Comparison of ENCODE assay signal across 13 cellular contexts in genomic region chr4:6692379-6692778, GRCh38. TPM values are rescaled to one million over a fixed set of nuclear protein-coding genes. Genes with fewer than 3 reads are reported as not detected.
DNase-seq lines count a peak whose midpoint lies in the region.
"Had no signal": no experiment of that assay in that cellular context is flagged by ENCODE, and none has a peak within 500 bp of the region (broad histone marks: within the 10 kb centered on the region; RNA-seq: fewer than 3 reads in every experiment).

No MANE protein-coding gene starts in this region.

- POLR2A ChIA-PET in CD4-positive, alpha-beta memory T cell (lab: Charles Lee; ENCODE audit: partially characterized antibody), result interaction anchor here (8.5 to 34.5 kb wide), 3 partner anchors 15 to 51 kb away, joined by 113 to 1401 read pairs (median 663); partner anchors contain the start of genes BLOC1S4, MRFAP1 and MRFAP1L1

- H3K27ac Mint-ChIP-seq in CD4-positive, alpha-beta memory T cell, result peak overlapping the region; percentile 89 to 97 (median 93)
- H3K27ac Mint-ChIP-seq: activated B cell treated with CpG ODN at 0.5 μM for 24 hours had no signal

- H3K36me3 ChIP-seq in CD4-positive, alpha-beta memory T cell (ENCODE audit: insufficient read depth, low read length), result no peaks in the 10 kb centered on the region
- no peaks in the 10 kb centered on the region for H3K36me3 ChIP-seq in KOPT-K1 (ENCODE audit: insufficient read depth, low read length)
- H3K36me3 ChIP-seq in effector memory CD4-positive, alpha-beta T cell (ENCODE audit: control insufficient read depth, insufficient read depth, low read length), result no peaks in the 10 kb centered on the region
- H3K36me3 ChIP-seq in trophoblast cell (ENCODE audit: control insufficient read depth in 1 of 2, insufficient read depth in 2 of 2, low read length in 2 of 2), result no peaks in the 10 kb centered on the region
- H3K36me3 ChIP-seq: HAP-1, MG63, sigmoid colon had no signal

- WGBS in trophoblast cell (ENCODE audit: extremely low coverage, insufficient coverage, insufficient read length), result no CpG with 5 or more reads among the region's 8 CpGs

- peak overlapping the region; percentile 7 for H4K12ac ChIP-seq in trophoblast cell (ENCODE audit: low read depth, low read length)

- H3K18ac ChIP-seq in trophoblast cell (ENCODE audit: low read length), result peak overlapping the region; percentile 41

- H3K79me2 ChIP-seq in trophoblast cell (ENCODE audit: control insufficient read depth, insufficient read depth, low read length, poor library complexity), result peaks cover 13% of the 10 kb centered on the region

- H3K9me3 Mint-ChIP-seq in CD4-positive, alpha-beta memory T cell, result no peaks in the 10 kb centered on the region
- H3K9me3 Mint-ChIP-seq: activated B cell treated with CpG ODN at 0.5 μM for 24 hours had no signal

- peaks cover 97% of the 10 kb centered on the region for H3K4me1 ChIP-seq in CD4-positive, alpha-beta memory T cell (ENCODE audit: insufficient read depth, low read length)
- peaks cover 91% of the 10 kb centered on the region for H3K4me1 ChIP-seq in effector memory CD4-positive, alpha-beta T cell (ENCODE audit: control insufficient read depth, insufficient read depth, low read length, poor library complexity, severe bottlenecking)
- H3K4me1 ChIP-seq in trophoblast cell (ENCODE audit: control insufficient read depth in 1 of 2, insufficient read depth in 2 of 2, low read length in 2 of 2), result peaks cover 48 to 66% of the 10 kb centered on the region in 2 experiments
- H3K4me1 ChIP-seq: HAP-1 had no signal

- peak overlapping the region; percentile 83 for H4K8ac ChIP-seq in trophoblast cell (ENCODE audit: low read depth, low read length)

- intact Hi-C loops in CD4-positive, alpha-beta memory T cell (cut with micrococcal nuclease), result no loop called here

- H3K36me3 Mint-ChIP-seq in CD4-positive, alpha-beta memory T cell, result peaks cover 3 to 14% of the 10 kb centered on the region in 2 donors

- peak overlapping the region; percentile 33 for H3K27ac ChIP-seq in CD4-positive, alpha-beta memory T cell (ENCODE audit: low read depth, low read length)
- H3K27ac ChIP-seq in KOPT-K1 (ENCODE audit: low read depth, low read length, poor library complexity, severe bottlenecking) (peak overlapping the region; percentile 88), trophoblast cell (ENCODE audit: low read depth, low read length) (peak overlapping the region; percentile 86)
- peak overlapping the region; percentile 33 for H3K27ac ChIP-seq in effector memory CD4-positive, alpha-beta T cell (ENCODE audit: insufficient read depth, low read length, poor library complexity, severe bottlenecking)
- H3K27ac ChIP-seq: sigmoid colon had no signal

- H2BK5ac ChIP-seq in trophoblast cell (ENCODE audit: low read depth, low read length, poor library complexity), result peak overlapping the region; percentile 88

- peak overlapping the region; percentile 32 for H2AK5ac ChIP-seq in trophoblast cell (ENCODE audit: low read length)

- H3K23ac ChIP-seq in trophoblast cell (ENCODE audit: low read length), result no peak overlapping the region

- peak overlapping the region; percentile 74 for H2BK12ac ChIP-seq in trophoblast cell (ENCODE audit: low read length)

- H3K79me1 ChIP-seq in trophoblast cell (ENCODE audit: low read length), result peaks cover 55% of the 10 kb centered on the region

- no peaks in the 10 kb centered on the region for H3K27me3 Mint-ChIP-seq in CD4-positive, alpha-beta memory T cell

- peak overlapping the region; percentile 14 for H3K4ac ChIP-seq in trophoblast cell (ENCODE audit: low read depth, low read length)

- H3K27me3 ChIP-seq in CD4-positive, alpha-beta memory T cell (ENCODE audit: insufficient read depth, low read length), result no peaks in the 10 kb centered on the region
- no peaks in the 10 kb centered on the region for H3K27me3 ChIP-seq in effector memory CD4-positive, alpha-beta T cell (replicated peaks; ENCODE audit: control insufficient read depth, insufficient read depth, low read length, poor library complexity, severe bottlenecking)
- H3K27me3 ChIP-seq in trophoblast cell (ENCODE audit: insufficient read depth, low read length), result no peaks in the 10 kb centered on the region
- H3K27me3 ChIP-seq: MG63, sigmoid colon had no signal

- CTCF ChIA-PET in CD4-positive, alpha-beta memory T cell (lab: Charles Lee; ENCODE audit: partially characterized antibody), result interaction anchor here (1.1 to 7.0 kb wide), 3 partner anchors 8 to 24 kb away, joined by 3 to 155 read pairs (median 64); partner anchors contain the start of gene BLOC1S4

- DNase-seq in CD4-positive, alpha-beta memory T cell, result no peak
- DNase-seq in effector memory CD4-positive, alpha-beta T cell, result no peak
- peak in 1 of 2 donors; percentile 26 for DNase-seq in trophoblast cell
- DNase-seq in NCI-H1417 (lab: John Stamatoyannopoulos, UW), result no peak
- DNase-seq in NCI-H82 (lab: John Stamatoyannopoulos, UW), result no peak
- no peak for DNase-seq in LoVo (ENCODE audit: low spot score)
- DNase-seq: activated B cell treated with CpG ODN at 0.5 μM for 24 hours, MG63, sigmoid colon, SK-N-SH had no signal

- peak overlapping the region; percentile 78 for H3K14ac ChIP-seq in trophoblast cell (ENCODE audit: low read length)

- H3K4me3 ChIP-seq in CD4-positive, alpha-beta memory T cell (ENCODE audit: low read length in 2 of 2), result no peak overlapping the region
- H3K4me3 ChIP-seq in effector memory CD4-positive, alpha-beta T cell (ENCODE audit: insufficient read depth, low read depth, low read length, poor library complexity, severe bottlenecking), result no peak overlapping the region
- H3K4me3 ChIP-seq in trophoblast cell (ENCODE audit: low read depth, low read length), result no peak overlapping the region
- H3K4me3 ChIP-seq: HAP-1, MG63, sigmoid colon had no signal

- H3K9ac ChIP-seq in trophoblast cell (ENCODE audit: low read length), result no peak overlapping the region
- H3K9ac ChIP-seq: SK-N-SH had no signal

- peak overlapping the region; percentile 14 for H2AFZ ChIP-seq in trophoblast cell (ENCODE audit: insufficient read depth, low read length, poor library complexity)

- H3K4me3 Mint-ChIP-seq in CD4-positive, alpha-beta memory T cell, result peak overlapping the region in 3 of 8 donors; percentile 31 to 78 (median 58)
- H3K4me3 Mint-ChIP-seq: activated B cell treated with CpG ODN at 0.5 μM for 24 hours had no signal

- peak overlapping the region; percentile 92 for H4K91ac ChIP-seq in trophoblast cell (ENCODE audit: low read depth, low read length)

- H2BK120ac ChIP-seq in trophoblast cell (ENCODE audit: insufficient read depth, low read length, poor library complexity), result peak overlapping the region; percentile 88

- H3K4me1 Mint-ChIP-seq in CD4-positive, alpha-beta memory T cell, result peaks cover 66 to 96% (median 81%) of the 10 kb centered on the region in 4 donors

- no peak overlapping the region for H3K4me2 ChIP-seq in trophoblast cell (ENCODE audit: low read length)
- H3K4me2 ChIP-seq: SK-N-SH had no signal

- H3K9me3 ChIP-seq in CD4-positive, alpha-beta memory T cell (ENCODE audit: control insufficient read depth in 1 of 2, low read length in 2 of 2), result no peaks in the 10 kb centered on the region
- H3K9me3 ChIP-seq in KOPT-K1 (ENCODE audit: insufficient read depth, low read length, poor library complexity, severe bottlenecking) (no peaks in the 10 kb centered on the region), trophoblast cell (ENCODE audit: insufficient read depth, low read depth, low read length) (peaks cover 2% of the 10 kb centered on the region)
- H3K9me3 ChIP-seq in effector memory CD4-positive, alpha-beta T cell (ENCODE audit: control insufficient read depth, low read length), result no peaks in the 10 kb centered on the region
- H3K9me3 ChIP-seq: MG63, sigmoid colon, SK-N-SH had no signal

RNA-seq across cellular contexts. Expression of gene S100P, which starts 1.3 kb away (rescaled TPM):
- total RNA-seq in CD4-positive, alpha-beta memory T cell, result 1 to 10 TPM; 2.0 to 2.1 TPM
- polyA plus RNA-seq in CD4-positive, alpha-beta memory T cell, result 1 to 10 TPM; 1.3 to 3.9 TPM
- polyA plus RNA-seq in trophoblast cell (2013), result 761 and 882 TPM in 2 replicates
- total RNA-seq: activated B cell treated with CpG ODN at 0.5 μM for 24 hours, myocyte had no signal
- polyA plus RNA-seq: SK-N-SH had no signal

RNA-seq across cellular contexts. Expression of gene MRFAP1L1, which starts 17.3 kb away (rescaled TPM):
- total RNA-seq in CD4-positive, alpha-beta memory T cell, result 100 to 1,000 TPM; 127 to 134 TPM
- polyA plus RNA-seq in CD4-positive, alpha-beta memory T cell, result 100 to 1,000 TPM; 132 to 147 TPM
- 41.1 and 42.0 TPM in 2 replicates for polyA plus RNA-seq in trophoblast cell (2013)

RNA-seq across cellular contexts. Expression of gene BLOC1S4, which starts 23.6 kb away (rescaled TPM):
- 10 to 100 TPM; 35.3 to 37.8 TPM for total RNA-seq in CD4-positive, alpha-beta memory T cell
- 10 to 100 TPM; 72.6 to 76.2 TPM for polyA plus RNA-seq in CD4-positive, alpha-beta memory T cell
- polyA plus RNA-seq in trophoblast cell (2013), result 16.8 TPM in 2 replicates

RNA-seq across cellular contexts. Expression of gene MRFAP1, which starts 51.9 kb away (rescaled TPM):
- total RNA-seq in CD4-positive, alpha-beta memory T cell, result 100 to 1,000 TPM; 149 to 157 TPM
- 100 to 1,000 TPM; 156 to 169 TPM for polyA plus RNA-seq in CD4-positive, alpha-beta memory T cell
- polyA plus RNA-seq in trophoblast cell (2013), result 197 and 208 TPM in 2 replicates

Comparison
In these comparisons a context has a peak if more than half of its experiments do, and no peak if none do; other contexts are left out.
1. H3K27ac ChIP-seq: peak in every context shown above with its lines; median percentile 88 in KOPT-K1; 86 in trophoblast cell; 33 in CD4-positive, alpha-beta memory T cell; 33 in effector memory CD4-positive, alpha-beta T cell.